Comparison of ENCODE assay signal across 1 cellular context in the genomic region with DNA sequence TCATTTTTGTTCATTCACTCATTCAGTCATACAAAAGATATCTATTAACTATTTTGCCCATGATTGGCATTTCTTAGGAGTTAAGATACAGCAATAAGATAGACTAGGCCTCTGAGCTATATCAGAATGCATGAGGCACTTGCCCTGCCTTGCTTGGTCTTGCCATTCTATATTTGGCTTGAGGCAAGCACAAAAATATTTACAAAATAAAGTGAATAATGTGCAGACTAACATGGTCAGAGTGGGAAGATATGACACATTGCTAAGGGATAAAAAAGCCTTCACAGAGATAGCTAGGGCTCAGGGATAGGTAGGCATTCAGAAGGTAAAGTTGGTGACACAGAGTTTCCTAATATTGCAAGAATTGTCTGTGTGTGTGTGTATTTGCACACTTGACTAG.
TF ChIP-seq lines count a peak whose summit lies in the region.

No MANE protein-coding gene starts in this region.

TF ChIP-seq in endothelial cell of umbilical vein, 7 proteins besides CTCF, POLR2A, EP300 and RAD21:
- no peak for TF ChIP-seq EZH2 (IDR thresholded peaks at IDR 0.05; ENCODE audit: borderline replicate concordance, low read depth, low read length, severe bottlenecking)
- no peak for TF ChIP-seq GATA2 (IDR thresholded peaks at IDR 0.05; ENCODE audit: insufficient read depth, insufficient read length, low read depth, low read length)
- TF ChIP-seq, protein P1, sequence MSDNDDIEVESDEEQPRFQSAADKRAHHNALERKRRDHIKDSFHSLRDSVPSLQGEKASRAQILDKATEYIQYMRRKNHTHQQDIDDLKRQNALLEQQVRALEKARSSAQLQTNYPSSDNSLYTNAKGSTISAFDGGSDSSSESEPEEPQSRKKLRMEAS (IDR thresholded peaks at IDR 0.05; ENCODE audit: insufficient read depth, insufficient read length) = no peak
- TF ChIP-seq POLR2AphosphoS5 (IDR thresholded peaks at IDR 0.05; ENCODE audit: insufficient read depth, low read depth, low read length) = no peak
- TF ChIP-seq MYC (IDR thresholded peaks at IDR 0.05; ENCODE audit: low read depth, low read length) = no peak
- no peak for TF ChIP-seq FOS (IDR thresholded peaks at IDR 0.05; ENCODE audit: borderline replicate concordance, insufficient read depth, low read length)
- TF ChIP-seq JUN (IDR thresholded peaks at IDR 0.05; ENCODE audit: borderline replicate concordance, insufficient read depth, insufficient read length, low read depth) = no peak
